1 cellular context compared by ENCODE assay signal in the genomic region with DNA sequence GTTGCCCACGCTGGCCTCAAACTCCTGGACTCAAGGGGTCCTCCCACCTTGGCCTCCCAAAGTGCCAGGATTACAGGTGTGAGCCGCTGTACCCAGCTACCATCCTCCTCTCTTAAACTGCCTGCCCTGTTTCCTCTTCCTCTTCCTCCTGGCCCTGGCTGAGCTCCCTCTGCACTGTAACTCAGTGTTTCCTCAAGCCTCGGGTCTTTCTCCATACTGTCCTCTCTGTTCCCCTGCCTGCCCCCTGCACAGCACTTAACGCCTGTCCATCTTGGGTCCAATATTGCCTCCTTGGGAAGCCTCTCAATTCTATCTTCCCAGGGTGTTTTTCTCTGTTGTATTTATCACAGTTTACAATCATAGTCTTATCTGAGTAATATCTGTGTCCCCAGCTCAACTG.
TF ChIP-seq lines count a peak whose summit lies in the region.

No MANE protein-coding gene starts in this region.

TF ChIP-seq in SK-N-SH treated with all-trans-retinoic acid at 6 μM for 48 hours, 23 proteins besides CTCF, POLR2A, EP300 and RAD21 (continued from another document):
- TF ChIP-seq, protein P1, sequence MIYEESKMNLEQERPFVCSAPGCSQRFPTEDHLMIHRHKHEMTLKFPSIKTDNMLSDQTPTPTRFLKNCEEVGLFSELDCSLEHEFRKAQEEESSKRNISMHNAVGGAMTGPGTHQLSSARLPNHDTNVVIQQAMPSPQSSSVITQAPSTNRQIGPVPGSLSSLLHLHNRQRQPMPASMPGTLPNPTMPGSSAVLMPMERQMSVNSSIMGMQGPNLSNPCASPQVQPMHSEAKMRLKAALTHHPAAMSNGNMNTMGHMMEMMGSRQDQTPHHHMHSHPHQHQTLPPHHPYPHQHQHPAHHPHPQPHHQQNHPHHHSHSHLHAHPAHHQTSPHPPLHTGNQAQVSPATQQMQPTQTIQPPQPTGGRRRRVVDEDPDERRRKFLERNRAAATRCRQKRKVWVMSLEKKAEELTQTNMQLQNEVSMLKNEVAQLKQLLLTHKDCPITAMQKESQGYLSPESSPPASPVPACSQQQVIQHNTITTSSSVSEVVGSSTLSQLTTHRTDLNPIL (CRISPR knock-in tag; IDR thresholded peaks at IDR 0.05; ENCODE audit: low read depth), result no peak
- TF ChIP-seq ZFP3 (CRISPR knock-in tag; IDR thresholded peaks at IDR 0.05), result no peak
- no peak for TF ChIP-seq PPARA (CRISPR knock-in tag; IDR thresholded peaks at IDR 0.05; ENCODE audit: borderline replicate concordance)
- no peak for TF ChIP-seq GLIS3 (CRISPR knock-in tag; IDR thresholded peaks at IDR 0.05)
- TF ChIP-seq ZFP30 (CRISPR knock-in tag; IDR thresholded peaks at IDR 0.05), result no peak
- no peak for TF ChIP-seq ZC3H10 (CRISPR knock-in tag; IDR thresholded peaks at IDR 0.05)
- no peak for TF ChIP-seq RARB (CRISPR knock-in tag; IDR thresholded peaks at IDR 0.05)
- TF ChIP-seq, protein P2, sequence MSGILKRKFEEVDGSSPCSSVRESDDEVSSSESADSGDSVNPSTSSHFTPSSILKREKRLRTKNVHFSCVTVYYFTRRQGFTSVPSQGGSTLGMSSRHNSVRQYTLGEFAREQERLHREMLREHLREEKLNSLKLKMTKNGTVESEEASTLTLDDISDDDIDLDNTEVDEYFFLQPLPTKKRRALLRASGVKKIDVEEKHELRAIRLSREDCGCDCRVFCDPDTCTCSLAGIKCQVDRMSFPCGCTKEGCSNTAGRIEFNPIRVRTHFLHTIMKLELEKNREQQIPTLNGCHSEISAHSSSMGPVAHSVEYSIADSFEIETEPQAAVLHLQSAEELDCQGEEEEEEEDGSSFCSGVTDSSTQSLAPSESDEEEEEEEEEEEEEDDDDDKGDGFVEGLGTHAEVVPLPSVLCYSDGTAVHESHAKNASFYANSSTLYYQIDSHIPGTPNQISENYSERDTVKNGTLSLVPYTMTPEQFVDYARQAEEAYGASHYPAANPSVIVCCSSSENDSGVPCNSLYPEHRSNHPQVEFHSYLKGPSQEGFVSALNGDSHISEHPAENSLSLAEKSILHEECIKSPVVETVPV (CRISPR knock-in tag; IDR thresholded peaks at IDR 0.05), result no peak
- TF ChIP-seq TCF4 (CRISPR knock-in tag; IDR thresholded peaks at IDR 0.05; ENCODE audit: borderline replicate concordance), result no peak
- no peak for TF ChIP-seq CSDC2 (CRISPR knock-in tag; IDR thresholded peaks at IDR 0.05)
- TF ChIP-seq, protein P3, sequence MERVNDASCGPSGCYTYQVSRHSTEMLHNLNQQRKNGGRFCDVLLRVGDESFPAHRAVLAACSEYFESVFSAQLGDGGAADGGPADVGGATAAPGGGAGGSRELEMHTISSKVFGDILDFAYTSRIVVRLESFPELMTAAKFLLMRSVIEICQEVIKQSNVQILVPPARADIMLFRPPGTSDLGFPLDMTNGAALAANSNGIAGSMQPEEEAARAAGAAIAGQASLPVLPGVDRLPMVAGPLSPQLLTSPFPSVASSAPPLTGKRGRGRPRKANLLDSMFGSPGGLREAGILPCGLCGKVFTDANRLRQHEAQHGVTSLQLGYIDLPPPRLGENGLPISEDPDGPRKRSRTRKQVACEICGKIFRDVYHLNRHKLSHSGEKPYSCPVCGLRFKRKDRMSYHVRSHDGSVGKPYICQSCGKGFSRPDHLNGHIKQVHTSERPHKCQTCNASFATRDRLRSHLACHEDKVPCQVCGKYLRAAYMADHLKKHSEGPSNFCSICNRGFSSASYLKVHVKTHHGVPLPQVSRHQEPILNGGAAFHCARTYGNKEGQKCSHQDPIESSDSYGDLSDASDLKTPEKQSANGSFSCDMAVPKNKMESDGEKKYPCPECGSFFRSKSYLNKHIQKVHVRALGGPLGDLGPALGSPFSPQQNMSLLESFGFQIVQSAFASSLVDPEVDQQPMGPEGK (CRISPR knock-in tag; IDR thresholded peaks at IDR 0.05; ENCODE audit: borderline replicate concordance), result no peak
